In genomic region chr13:33111414-33112110, GRCh38 we compare ENCODE assay signal across 12 cellular contexts.
A peak's percentile ranks its signal among the peaks of the same experiment; 100 is the strongest.
DNase-seq lines count a peak whose midpoint lies in the region; ATAC-seq and TF ChIP-seq lines count a peak whose summit lies in the region.
"Had no signal": no experiment of that assay in that cellular context is flagged by ENCODE, and none has a peak within 500 bp of the region (broad histone marks: within the 10 kb centered on the region; RNA-seq: fewer than 3 reads in every experiment).

No MANE protein-coding gene starts in this region.

- H3K4me1 ChIP-seq in ACC112 (ENCODE audit: control insufficient read depth, insufficient read depth, low read length, unreplicated experiment): peaks cover 31% of the 10 kb centered on the region
- peaks cover 42% of the 10 kb centered on the region for H3K4me1 ChIP-seq in adipocyte (ENCODE audit: control insufficient read depth, insufficient read depth, low read length)

- no peak for TF ChIP-seq CTCF in WERI-Rb-1 (IDR thresholded peaks at IDR 0.05; ENCODE audit: low read depth, low read length)

- no peak for DNase-seq in adipocyte (ENCODE audit: low read depth)
- no peak for DNase-seq in memory B cell (ENCODE audit: low spot score in 2 of 2)
- DNase-seq in WERI-Rb-1: no peak
- no peak for DNase-seq in activated CD8-positive, alpha-beta memory T cell treated with anti-CD3 and anti-CD28 coated beads, Interleukin-2, amount 10 ng/mL, durations not matched to agents 7 days and 5 days
- no peak for DNase-seq in stimulated activated naive CD8-positive, alpha-beta T cell treated with anti-CD3 and anti-CD28 coated beads, Interleukin-15, amount 100 ng/mL, for 72 hours
- no peak for DNase-seq in DMS79 treated with DMSO at 0.1 percent for 48 hours (lab: John Stamatoyannopoulos, UW)
- DNase-seq: activated CD4-positive, alpha-beta T cell treated with anti-CD3 and anti-CD28 coated beads, Interleukin-2, amount 10 ng/mL, durations not matched to agents 24 days and 14 days; CD4-positive, CD25-positive, alpha-beta regulatory T cell had no signal

- peaks cover 34% of the 10 kb centered on the region for H3K36me3 ChIP-seq in ACC112 (ENCODE audit: insufficient read depth, low read length)
- peaks cover 61% of the 10 kb centered on the region for H3K36me3 ChIP-seq in adipocyte (ENCODE audit: control insufficient read depth, insufficient read depth, low read length, severe bottlenecking)
- no peaks in the 10 kb centered on the region for H3K36me3 ChIP-seq in WERI-Rb-1

- no peak overlapping the region for H2AFZ ChIP-seq in ACC112 (ENCODE audit: low read length, unreplicated experiment)

- no peaks in the 10 kb centered on the region for H3K79me2 ChIP-seq in ACC112 (ENCODE audit: control insufficient read depth, insufficient read depth, low read length, unreplicated experiment)

- ATAC-seq in GM21529 (IDR thresholded peaks at IDR 0.05; ENCODE audit: unreplicated experiment): peak; percentile 6
- ATAC-seq in memory B cell (ENCODE audit: low read depth): peak; percentile 46
- ATAC-seq in activated CD8-positive, alpha-beta memory T cell treated with anti-CD3 and anti-CD28 coated beads, Interleukin-2, amount 10 ng/mL, durations not matched to agents 7 days and 5 days: no peak
- ATAC-seq in stimulated activated naive CD8-positive, alpha-beta T cell treated with anti-CD3 and anti-CD28 coated beads, Interleukin-15, amount 100 ng/mL, for 72 hours: no peak

- peak overlapping the region; percentile 25 for H3K27ac Mint-ChIP-seq in memory B cell
- H3K27ac Mint-ChIP-seq in activated CD8-positive, alpha-beta memory T cell treated with anti-CD3 and anti-CD28 coated beads, Interleukin-2, amount 10 ng/mL, durations not matched to agents 7 days and 5 days: no peak overlapping the region
- no peak overlapping the region for H3K27ac Mint-ChIP-seq in stimulated activated naive CD8-positive, alpha-beta T cell treated with anti-CD3 and anti-CD28 coated beads, Interleukin-15, amount 100 ng/mL, for 72 hours
- H3K27ac Mint-ChIP-seq: activated CD4-positive, alpha-beta T cell treated with anti-CD3 and anti-CD28 coated beads, Interleukin-2, amount 10 ng/mL, durations not matched to agents 24 days and 14 days; CD4-positive, CD25-positive, alpha-beta regulatory T cell had no signal

- no peaks in the 10 kb centered on the region for H3K9me3 ChIP-seq in adipocyte (ENCODE audit: control insufficient read depth, low read length)
- H3K9me3 ChIP-seq in WERI-Rb-1 (ENCODE audit: severe bottlenecking): no peaks in the 10 kb centered on the region

- peaks cover 31% of the 10 kb centered on the region for H3K4me1 Mint-ChIP-seq in memory B cell
- no peaks in the 10 kb centered on the region for H3K4me1 Mint-ChIP-seq in activated CD8-positive, alpha-beta memory T cell treated with anti-CD3 and anti-CD28 coated beads, Interleukin-2, amount 10 ng/mL, durations not matched to agents 7 days and 5 days
- H3K4me1 Mint-ChIP-seq in stimulated activated naive CD8-positive, alpha-beta T cell treated with anti-CD3 and anti-CD28 coated beads, Interleukin-15, amount 100 ng/mL, for 72 hours: no peaks in the 10 kb centered on the region
- H3K4me1 Mint-ChIP-seq: activated CD4-positive, alpha-beta T cell treated with anti-CD3 and anti-CD28 coated beads, Interleukin-2, amount 10 ng/mL, durations not matched to agents 24 days and 14 days; central memory CD8-positive, alpha-beta T cell had no signal

- H3K27ac ChIP-seq in ACC112 (ENCODE audit: low read depth, low read length) (peak overlapping the region; percentile 72), WERI-Rb-1 (no peak overlapping the region)
- H3K27ac ChIP-seq: HL-60 had no signal

- H3K4me3 Mint-ChIP-seq in memory B cell: peak overlapping the region; percentile 77
- no peak overlapping the region for H3K4me3 Mint-ChIP-seq in activated CD8-positive, alpha-beta memory T cell treated with anti-CD3 and anti-CD28 coated beads, Interleukin-2, amount 10 ng/mL, durations not matched to agents 7 days and 5 days
- H3K4me3 Mint-ChIP-seq in stimulated activated naive CD8-positive, alpha-beta T cell treated with anti-CD3 and anti-CD28 coated beads, Interleukin-15, amount 100 ng/mL, for 72 hours: no peak overlapping the region
- H3K4me3 Mint-ChIP-seq: activated CD4-positive, alpha-beta T cell treated with anti-CD3 and anti-CD28 coated beads, Interleukin-2, amount 10 ng/mL, durations not matched to agents 24 days and 14 days; CD4-positive, CD25-positive, alpha-beta regulatory T cell; central memory CD8-positive, alpha-beta T cell had no signal

- CTCF ChIA-PET in activated CD8-positive, alpha-beta memory T cell treated with anti-CD3 and anti-CD28 coated beads, Interleukin-2, amount 10 ng/mL, durations not matched to agents 7 days and 5 days (lab: Charles Lee): no interaction called here

- H3K36me3 Mint-ChIP-seq in memory B cell: no peaks in the 10 kb centered on the region
- no peaks in the 10 kb centered on the region for H3K36me3 Mint-ChIP-seq in activated CD8-positive, alpha-beta memory T cell treated with anti-CD3 and anti-CD28 coated beads, Interleukin-2, amount 10 ng/mL, durations not matched to agents 7 days and 5 days
- H3K36me3 Mint-ChIP-seq: CD4-positive, CD25-positive, alpha-beta regulatory T cell had no signal

- H3K4me3 ChIP-seq in ACC112 (ENCODE audit: low read depth, low read length): no peak overlapping the region
- H3K4me3 ChIP-seq in adipocyte (ENCODE audit: low read length): no peak overlapping the region
- no peak overlapping the region for H3K4me3 ChIP-seq in WERI-Rb-1 (ENCODE audit: low read depth, low read length)

- H3K9me3 Mint-ChIP-seq in memory B cell: peaks cover 2% of the 10 kb centered on the region
- H3K9me3 Mint-ChIP-seq in activated CD8-positive, alpha-beta memory T cell treated with anti-CD3 and anti-CD28 coated beads, Interleukin-2, amount 10 ng/mL, durations not matched to agents 7 days and 5 days (ENCODE audit: low read depth): no peaks in the 10 kb centered on the region
- no peaks in the 10 kb centered on the region for H3K9me3 Mint-ChIP-seq in stimulated activated naive CD8-positive, alpha-beta T cell treated with anti-CD3 and anti-CD28 coated beads, Interleukin-15, amount 100 ng/mL, for 72 hours
- H3K9me3 Mint-ChIP-seq: activated CD4-positive, alpha-beta T cell treated with anti-CD3 and anti-CD28 coated beads, Interleukin-2, amount 10 ng/mL, durations not matched to agents 24 days and 14 days; central memory CD8-positive, alpha-beta T cell had no signal

- H3K27me3 Mint-ChIP-seq in memory B cell: peaks cover 29% of the 10 kb centered on the region
- H3K27me3 Mint-ChIP-seq in activated CD8-positive, alpha-beta memory T cell treated with anti-CD3 and anti-CD28 coated beads, Interleukin-2, amount 10 ng/mL, durations not matched to agents 7 days and 5 days: peaks cover 11% of the 10 kb centered on the region
- H3K27me3 Mint-ChIP-seq in stimulated activated naive CD8-positive, alpha-beta T cell treated with anti-CD3 and anti-CD28 coated beads, Interleukin-15, amount 100 ng/mL, for 72 hours: peaks cover 22% of the 10 kb centered on the region

- peak overlapping the region; percentile 13 for H3K9ac ChIP-seq in adipocyte (ENCODE audit: low read length)

- H3K27me3 ChIP-seq in ACC112 (ENCODE audit: insufficient read depth, low read length) (no peaks in the 10 kb centered on the region), adipocyte (replicated peaks; ENCODE audit: control insufficient read depth, insufficient read depth, low read length) (no peaks in the 10 kb centered on the region), WERI-Rb-1 (ENCODE audit: insufficient read depth, low read depth, severe bottlenecking) (no peaks in the 10 kb centered on the region)

Comparison
In these comparisons a context has a peak if more than half of its experiments do, and no peak if none do; other contexts are left out.
1. ATAC-seq: peak in GM21529 (single experiment) and memory B cell (single experiment); none in activated CD8-positive, alpha-beta memory T cell treated with anti-CD3 and anti-CD28 coated beads, Interleukin-2, amount 10 ng/mL, durations not matched to agents 7 days and 5 days (single experiment) and stimulated activated naive CD8-positive, alpha-beta T cell treated with anti-CD3 and anti-CD28 coated beads, Interleukin-15, amount 100 ng/mL, for 72 hours (single experiment).